In genomic region chr19:48501961-48502719, GRCh38 we compare ENCODE assay signal across 6 cellular contexts. TPM values are rescaled to one million over a fixed set of nuclear protein-coding genes. Genes with fewer than 3 reads are reported as not detected.
A peak's percentile ranks its signal among the peaks of the same experiment; 100 is the strongest.
DNase-seq lines count a peak whose midpoint lies in the region; ATAC-seq and TF ChIP-seq lines count a peak whose summit lies in the region.

No MANE protein-coding gene starts in this region.

- TF ChIP-seq CTCF in HL-60 (IDR thresholded peaks at IDR 0.05; ENCODE audit: insufficient read depth, low read length) (no peak), adrenal gland (IDR thresholded peaks at IDR 0.05) (no peak), brain microvascular endothelial cell (IDR thresholded peaks at IDR 0.05; ENCODE audit: low read depth, low read length, missing control alignments) (no peak)

- 10 to 18% (median 14%) methylated on average over 10 to 24 of the region's 24 CpGs for WGBS in adrenal gland, 4 donors

- TF ChIP-seq POLR2A in adrenal gland (IDR thresholded peaks at IDR 0.05): no peak

- in situ Hi-C loops in brain microvascular endothelial cell (cut with HindIII; ENCODE audit: low pct_ligation_motif_present, low sequenced_read_pairs): no loop called here

- H3K4me3 ChIP-seq in HL-60 (replicated peaks; ENCODE audit: insufficient read depth, low read length) (no peak overlapping the region), adrenal gland (peak overlapping the region in 1 of 4 donors; percentile 18), brain microvascular endothelial cell (ENCODE audit: low read depth, low read length) (no peak overlapping the region)

- H3K27ac ChIP-seq in HL-60 (replicated peaks) (no peak overlapping the region), adrenal gland (peak overlapping the region in 1 of 5 donors; percentile 46), brain microvascular endothelial cell (no peak overlapping the region)

- H3K27ac Mint-ChIP-seq in natural killer cell treated with Interleukin-12 subunit alpha and Interleukin-12 subunit beta and Interleukin-15 and Interleukin-18, amount 100 ng/mL, for 72 hours: peak overlapping the region in 1 of 2 donors; percentile 49

- no peaks in the 10 kb centered on the region for H3K9me3 Mint-ChIP-seq in natural killer cell treated with Interleukin-12 subunit alpha and Interleukin-12 subunit beta and Interleukin-15 and Interleukin-18, amount 100 ng/mL, for 72 hours

- peaks cover 7 to 8% of the 10 kb centered on the region in 2 donors for H3K27me3 Mint-ChIP-seq in natural killer cell treated with Interleukin-12 subunit alpha and Interleukin-12 subunit beta and Interleukin-15 and Interleukin-18, amount 100 ng/mL, for 72 hours

- intact Hi-C loops in adrenal gland (cut with DNase I): no loop called here

- peak; percentile 70 to 72 for ATAC-seq in natural killer cell treated with Interleukin-12 subunit alpha and Interleukin-12 subunit beta and Interleukin-15 and Interleukin-18, amount 100 ng/mL, for 72 hours
- no peak for ATAC-seq in GM18870 (IDR thresholded peaks at IDR 0.05; ENCODE audit: unreplicated experiment)

- H3K4me1 ChIP-seq in adrenal gland (replicated peaks in 1 of 2): peaks cover 3 to 5% of the 10 kb centered on the region in 2 donors

- peak overlapping the region; percentile 54 for H3K4me3 Mint-ChIP-seq in natural killer cell treated with Interleukin-12 subunit alpha and Interleukin-12 subunit beta and Interleukin-15 and Interleukin-18, amount 100 ng/mL, for 72 hours

- no peaks in the 10 kb centered on the region for H3K9me3 ChIP-seq in adrenal gland (replicated peaks in 1 of 3)

- H3K4me1 Mint-ChIP-seq in natural killer cell treated with Interleukin-12 subunit alpha and Interleukin-12 subunit beta and Interleukin-15 and Interleukin-18, amount 100 ng/mL, for 72 hours (ENCODE audit: low read depth in 2 of 2): peaks cover 6 to 13% of the 10 kb centered on the region in 2 donors

- DNase-seq in HL-60 (ENCODE audit: low read depth in 1 of 2, low spot score in 1 of 2) (peak; percentile 82 to 84), adrenal gland (peak; percentile 79 to 95 (median 85)), brain microvascular endothelial cell (no peak)
- peak; percentile 60 for DNase-seq in natural killer cell treated with Interleukin-12 subunit alpha and Interleukin-12 subunit beta and Interleukin-15 and Interleukin-18, amount 100 ng/mL, for 72 hours (ENCODE audit: low spot score)

- peaks cover 22% of the 10 kb centered on the region for H3K27me3 ChIP-seq in HL-60 (ENCODE audit: insufficient read depth, poor library complexity, severe bottlenecking)
- no peaks in the 10 kb centered on the region for H3K27me3 ChIP-seq in adrenal gland
- H3K27me3 ChIP-seq in brain microvascular endothelial cell (replicated peaks): peaks cover 33% of the 10 kb centered on the region

- H3K36me3 Mint-ChIP-seq in natural killer cell treated with Interleukin-12 subunit alpha and Interleukin-12 subunit beta and Interleukin-15 and Interleukin-18, amount 100 ng/mL, for 72 hours: no peaks in the 10 kb centered on the region

- H3K36me3 ChIP-seq in adrenal gland (replicated peaks in 1 of 2): no peaks in the 10 kb centered on the region
- no peaks in the 10 kb centered on the region for H3K36me3 ChIP-seq in brain microvascular endothelial cell (replicated peaks)

TF ChIP-seq in PFSK-1, 5 proteins besides CTCF, POLR2A, EP300 and RAD21:
- no peak for TF ChIP-seq POLR2AphosphoS5 (IDR thresholded peaks at IDR 0.05; ENCODE audit: low read depth, low read length)
- peak; percentile 23 for TF ChIP-seq FOXP2 (optimal IDR thresholded peaks at IDR 0.05; ENCODE audit: borderline replicate concordance, extremely low read depth, extremely low read length, insufficient read depth)
TF ChIP-seq in PFSK-1: peak in this region for 1.

RNA-seq across cellular contexts. Expression of gene LMTK3, which starts 9.5 kb away (rescaled TPM):
- polyA plus RNA-seq in PFSK-1 (2012; ENCODE audit: insufficient read length, low read depth): 8.6 TPM
- total RNA-seq in adrenal gland: 1 to 10 TPM in 7 of 8 donors, under 1 TPM in 1; 0.06 to 4.4 (median 2.6) TPM
- 10 to 100 TPM in 1 of 3 donors, 1 to 10 TPM in 1, under 1 TPM in 1; 0.57 to 15.1 (median 2.3) TPM for polyA plus RNA-seq in adrenal gland
- total RNA-seq in natural killer cell treated with Interleukin-12 subunit alpha and Interleukin-12 subunit beta and Interleukin-15 and Interleukin-18, amount 100 ng/mL, for 72 hours: 1 to 10 TPM in 1 of 2 donors, under 1 TPM in 1; 0.40 to 1.3 TPM

RNA-seq across cellular contexts. Expression of gene CYTH2, which starts 33.0 kb away (rescaled TPM):
- 63.9 TPM for polyA plus RNA-seq in PFSK-1 (2012; ENCODE audit: insufficient read length, low read depth)
- total RNA-seq in adrenal gland: 10 to 100 TPM; 28.5 to 93.5 (median 54.2) TPM
- 10 to 100 TPM; 26.3 to 91.7 (median 51.8) TPM for polyA plus RNA-seq in adrenal gland
- 10 to 100 TPM; 66.4 to 66.9 TPM for total RNA-seq in natural killer cell treated with Interleukin-12 subunit alpha and Interleukin-12 subunit beta and Interleukin-15 and Interleukin-18, amount 100 ng/mL, for 72 hours

RNA-seq across cellular contexts. Expression of gene KCNJ14, which starts 46.8 kb away (rescaled TPM):
- polyA plus RNA-seq in PFSK-1 (2012; ENCODE audit: insufficient read length, low read depth): 0.99 TPM
- total RNA-seq in adrenal gland: under 1 TPM; 0.09 to 0.83 (median 0.43) TPM
- under 1 TPM; 0.16 to 0.56 (median 0.34) TPM for polyA plus RNA-seq in adrenal gland
- total RNA-seq in natural killer cell treated with Interleukin-12 subunit alpha and Interleukin-12 subunit beta and Interleukin-15 and Interleukin-18, amount 100 ng/mL, for 72 hours: 1 to 10 TPM; 2.1 to 4.6 TPM

RNA-seq across cellular contexts. Expression of gene SULT2B1, which starts 49.8 kb away (rescaled TPM):
- 3.7 TPM for polyA plus RNA-seq in PFSK-1 (2012; ENCODE audit: insufficient read length, low read depth)
- total RNA-seq in adrenal gland: 1 to 10 TPM in 2 of 8 donors, under 1 TPM in 3, not detected in 3; 0.34 to 1.4 (median 0.52) TPM
- polyA plus RNA-seq in adrenal gland: under 1 TPM; 0.24 to 0.88 (median 0.72) TPM
- total RNA-seq in natural killer cell treated with Interleukin-12 subunit alpha and Interleukin-12 subunit beta and Interleukin-15 and Interleukin-18, amount 100 ng/mL, for 72 hours: not detected

RNA-seq across cellular contexts. Expression of gene GRWD1, which starts 56.4 kb away (rescaled TPM):
- polyA plus RNA-seq in PFSK-1 (2012; ENCODE audit: insufficient read length, low read depth): 54.2 TPM
- total RNA-seq in adrenal gland: 10 to 100 TPM in 7 of 8 donors, 1 to 10 TPM in 1; 8.5 to 48.4 (median 28.2) TPM
- polyA plus RNA-seq in adrenal gland: 10 to 100 TPM in 1 of 3 donors, 1 to 10 TPM in 2; 6.6 to 15.7 (median 7.5) TPM
- 100 to 1,000 TPM in 1 of 2 donors, 10 to 100 TPM in 1; 60.6 to 104 TPM for total RNA-seq in natural killer cell treated with Interleukin-12 subunit alpha and Interleukin-12 subunit beta and Interleukin-15 and Interleukin-18, amount 100 ng/mL, for 72 hours
